Comparison of ENCODE assay signal across 16 cellular contexts in the genomic region with DNA sequence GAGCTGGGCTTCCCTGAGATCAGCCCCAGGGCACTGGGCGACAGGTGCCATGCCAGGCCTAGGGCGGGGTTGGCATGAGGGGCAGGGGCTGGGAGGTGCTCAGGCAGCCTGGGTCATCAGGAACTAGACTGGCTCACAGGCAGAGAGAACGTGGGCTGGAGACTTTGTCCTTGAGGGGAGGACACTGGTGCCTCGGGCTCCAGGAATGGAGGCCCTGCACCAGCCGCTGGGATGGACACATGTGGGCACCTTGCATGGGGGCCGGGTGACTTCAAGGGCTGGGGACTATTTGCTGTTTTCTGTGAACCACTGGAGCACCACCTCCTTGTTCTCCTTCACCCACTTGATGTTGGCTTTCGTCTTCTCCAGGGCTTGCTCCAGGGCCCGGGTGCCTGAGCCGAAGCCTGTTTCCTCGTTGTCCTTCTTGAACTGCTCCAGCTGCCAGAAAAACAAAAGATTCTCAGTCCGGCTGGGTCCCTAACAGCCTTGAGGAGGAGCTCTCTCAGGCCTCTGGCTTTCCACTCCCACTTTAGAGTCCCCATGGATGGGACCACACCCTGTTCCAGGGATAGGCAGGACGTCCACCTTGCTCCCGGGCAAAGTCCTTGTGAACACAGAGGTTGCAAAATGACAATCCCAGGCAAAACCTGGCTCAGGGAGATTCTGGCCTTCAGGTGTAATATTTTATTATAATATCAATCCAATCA. TPM values are rescaled to one million over a fixed set of nuclear protein-coding genes. Genes with fewer than 3 reads are reported as not detected.
DNase-seq lines count a peak whose midpoint lies in the region; ATAC-seq, FAIRE-seq and TF ChIP-seq lines count a peak whose summit lies in the region.
"Had no signal": no experiment of that assay in that cellular context is flagged by ENCODE, and none has a peak within 500 bp of the region (broad histone marks: within the 10 kb centered on the region; RNA-seq: fewer than 3 reads in every experiment).

No MANE protein-coding gene starts in this region.

- intact Hi-C loops in left ventricle myocardium superior (cut with micrococcal nuclease) = no loop called here

- TF ChIP-seq CTCF in right atrium auricular region (IDR thresholded peaks at IDR 0.05) = no peak

- peaks cover 5% of the 10 kb centered on the region for H3K9me3 Mint-ChIP-seq in stimulated activated memory B cell treated with anti-CD40 and anti-IgM and Interleukin-4, amounts not matched to agents 10 μg/mL and 1 μg/mL and 100 μg/mL, for 72 hours

- H3K56ac ChIP-seq in mesendoderm (ENCODE audit: low read length) = peak overlapping the region; percentile 20

- no peak overlapping the region for H2BK5ac ChIP-seq in mesendoderm (ENCODE audit: low read length)

- H3K27ac ChIP-seq in right atrium auricular region (no peak overlapping the region), mesendoderm (ENCODE audit: low read depth, low read length) (no peak overlapping the region)

- H2AK5ac ChIP-seq in mesendoderm (ENCODE audit: low read length) = no peak overlapping the region

- H3K27me3 ChIP-seq in right atrium auricular region = no peaks in the 10 kb centered on the region
- H3K27me3 ChIP-seq in mesendoderm (ENCODE audit: insufficient read depth, low read length, poor library complexity) = no peaks in the 10 kb centered on the region

- H3K36me3 ChIP-seq in right atrium auricular region (no peaks in the 10 kb centered on the region), mesendoderm (ENCODE audit: control insufficient read depth, insufficient read depth, low read length) (no peaks in the 10 kb centered on the region)

- H4K5ac ChIP-seq in mesendoderm (ENCODE audit: low read length) = no peak overlapping the region

- H3K18ac ChIP-seq in mesendoderm (ENCODE audit: low read length) = peak overlapping the region; percentile 52

- H3K4me3 Mint-ChIP-seq in stimulated activated memory B cell treated with anti-CD40 and anti-IgM and Interleukin-4, amounts not matched to agents 10 μg/mL and 1 μg/mL and 100 μg/mL, for 72 hours = no peak overlapping the region

- H4K8ac ChIP-seq in mesendoderm (ENCODE audit: low read depth, low read length) = no peak overlapping the region

- no peaks in the 10 kb centered on the region for H3K79me1 ChIP-seq in mesendoderm (ENCODE audit: low read length)

- no peak overlapping the region for H3K9ac ChIP-seq in mesendoderm (ENCODE audit: low read length)

- H3K36me3 Mint-ChIP-seq in stimulated activated memory B cell treated with anti-CD40 and anti-IgM and Interleukin-4, amounts not matched to agents 10 μg/mL and 1 μg/mL and 100 μg/mL, for 72 hours = peaks cover 5% of the 10 kb centered on the region

- H3K4me2 ChIP-seq in mesendoderm (ENCODE audit: low read length) = no peak overlapping the region

- no CpG with 5 or more reads among the region's 13 CpGs for WGBS in mesendoderm (ENCODE audit: extremely low coverage, insufficient coverage, low lambda C conversion rate)

- DNase-seq in left ventricle myocardium superior = peak; percentile 20
- DNase-seq in right atrium auricular region (ENCODE audit: low spot score) = no peak
- DNase-seq in mesendoderm = no peak
- DNase-seq in DMS79 treated with DMSO at 0.1 percent for 48 hours (lab: John Stamatoyannopoulos, UW) = no peak
- no peak for DNase-seq in NCI-H2081 treated with DMSO at 0.1 percent for 48 hours (lab: John Stamatoyannopoulos, UW)
- DNase-seq: ACHN; effector CD8-positive, alpha-beta T cell; GF-D8; Karpas-422; NCI-H1417 treated with DMSO at 0.1 percent for 48 hours; NCI-H510A treated with DMSO at 0.1 percent for 48 hours; T-helper 1 cell had no signal

- H2BK15ac ChIP-seq in mesendoderm (replicated peaks; ENCODE audit: low read depth) = no peak overlapping the region

- peaks cover 17% of the 10 kb centered on the region for H3K27me3 Mint-ChIP-seq in stimulated activated memory B cell treated with anti-CD40 and anti-IgM and Interleukin-4, amounts not matched to agents 10 μg/mL and 1 μg/mL and 100 μg/mL, for 72 hours

- H3K4me1 Mint-ChIP-seq in stimulated activated memory B cell treated with anti-CD40 and anti-IgM and Interleukin-4, amounts not matched to agents 10 μg/mL and 1 μg/mL and 100 μg/mL, for 72 hours = peaks cover 38% of the 10 kb centered on the region

- peak; percentile 58 for FAIRE-seq in colon (lab: Jason Lieb, UNC)

- no peak overlapping the region for H2BK120ac ChIP-seq in mesendoderm (ENCODE audit: low read depth, low read length)

- H3K4ac ChIP-seq in mesendoderm (ENCODE audit: low read depth, low read length) = no peak overlapping the region

- H3K27ac Mint-ChIP-seq in stimulated activated memory B cell treated with anti-CD40 and anti-IgM and Interleukin-4, amounts not matched to agents 10 μg/mL and 1 μg/mL and 100 μg/mL, for 72 hours = no peak overlapping the region

- peaks cover 0 to 10% of the 10 kb centered on the region in 2 donors for H3K9me3 ChIP-seq in right atrium auricular region

- H3K4me3 ChIP-seq in right atrium auricular region (no peak overlapping the region), mesendoderm (ENCODE audit: low read length) (no peak overlapping the region)

- H3K79me2 ChIP-seq in mesendoderm (ENCODE audit: control insufficient read depth, insufficient read depth, low read length) = no peaks in the 10 kb centered on the region

- no peaks in the 10 kb centered on the region for H3K4me1 ChIP-seq in right atrium auricular region
- H3K4me1 ChIP-seq in mesendoderm (ENCODE audit: control insufficient read depth, low read depth, low read length) = peaks cover 22% of the 10 kb centered on the region

- no peak overlapping the region for H3K23ac ChIP-seq in mesendoderm (ENCODE audit: low read length)

- ATAC-seq in left ventricle myocardium superior (peak; percentile 34), HG03378 (IDR thresholded peaks at IDR 0.05; ENCODE audit: unreplicated experiment) (no peak)
- ATAC-seq in stimulated activated memory B cell treated with anti-CD40 and anti-IgM and Interleukin-4, amounts not matched to agents 10 μg/mL and 1 μg/mL and 100 μg/mL, for 72 hours = no peak

RNA-seq across cellular contexts. Expression of a gene that starts 9.1 kb away (rescaled TPM):
- total RNA-seq in left ventricle myocardium superior (0.20 TPM), right atrium auricular region (not detected)
- 0.56 TPM for polyA plus RNA-seq in mesendoderm (2013, experiment 1 of 2)
- 0.38 TPM for polyA plus RNA-seq in mesendoderm (2013, experiment 2 of 2)
- total RNA-seq: mononuclear cell had no signal

RNA-seq across cellular contexts. Expression of a gene that starts 29.4 kb away (rescaled TPM):
- 7.7 TPM for total RNA-seq in left ventricle myocardium superior
- 10 to 100 TPM in 1 of 2 donors, 1 to 10 TPM in 1; 8.1 to 22.7 TPM for total RNA-seq in right atrium auricular region
- polyA plus RNA-seq in mesendoderm (2013, experiment 1 of 2) = 0.60 TPM
- 0.55 TPM for polyA plus RNA-seq in mesendoderm (2013, experiment 2 of 2)

RNA-seq across cellular contexts. Expression of a gene that starts 34.2 kb away (rescaled TPM):
- total RNA-seq in left ventricle myocardium superior (8.4 TPM), right atrium auricular region (1 to 10 TPM; 2.3 to 2.4 TPM)
- 0.65 TPM for polyA plus RNA-seq in mesendoderm (2013, experiment 1 of 2)
- 0.43 TPM for polyA plus RNA-seq in mesendoderm (2013, experiment 2 of 2)
- total RNA-seq: mononuclear cell had no signal
